In the genomic region with DNA sequence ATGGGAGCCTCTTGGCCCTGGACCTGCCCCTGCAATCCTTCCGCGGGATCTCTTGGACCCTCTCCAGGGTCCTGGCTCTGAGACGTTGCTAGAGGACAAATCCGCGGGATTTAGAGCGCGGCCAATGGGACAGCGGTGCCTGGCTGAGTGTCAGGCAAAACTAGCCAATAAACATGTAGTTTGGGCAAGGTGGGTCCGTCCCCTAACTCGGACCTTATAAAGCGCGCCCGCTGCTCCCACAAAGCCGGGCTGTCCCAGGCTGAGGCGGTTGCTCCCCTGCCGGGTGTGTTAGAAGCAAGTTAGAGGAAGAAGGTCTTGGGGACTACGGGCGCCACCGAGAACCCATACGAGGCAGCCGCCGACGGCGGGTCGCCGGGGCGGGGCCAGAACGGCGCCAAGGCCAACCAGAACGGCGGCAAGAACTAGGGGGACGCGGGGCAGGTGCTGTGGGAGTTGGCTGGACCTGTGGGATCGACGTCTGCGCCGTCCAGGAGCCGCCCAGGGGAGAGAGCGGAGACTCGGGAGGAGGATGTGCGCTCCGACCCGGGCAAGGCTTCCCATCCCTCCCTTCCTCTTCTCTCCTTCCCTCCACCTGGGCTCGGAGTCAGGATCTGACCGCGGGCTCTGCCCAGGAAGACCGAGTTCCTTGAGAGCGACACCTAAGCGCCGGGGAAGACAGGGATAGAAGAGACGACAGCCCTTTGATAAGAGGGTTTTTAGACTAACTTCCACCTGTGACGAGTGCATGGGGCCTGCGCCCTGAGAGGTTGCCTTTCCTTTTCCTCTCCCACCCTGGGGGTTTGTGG, we compare ENCODE assay signal across 1 cellular context.
TF ChIP-seq lines count a peak whose summit lies in the region.

No MANE protein-coding gene starts in this region.

TF ChIP-seq in HepG2, 621 proteins besides CTCF, POLR2A, EP300 and RAD21 (continued from another document and continues in another):
- TF ChIP-seq, protein P1, sequence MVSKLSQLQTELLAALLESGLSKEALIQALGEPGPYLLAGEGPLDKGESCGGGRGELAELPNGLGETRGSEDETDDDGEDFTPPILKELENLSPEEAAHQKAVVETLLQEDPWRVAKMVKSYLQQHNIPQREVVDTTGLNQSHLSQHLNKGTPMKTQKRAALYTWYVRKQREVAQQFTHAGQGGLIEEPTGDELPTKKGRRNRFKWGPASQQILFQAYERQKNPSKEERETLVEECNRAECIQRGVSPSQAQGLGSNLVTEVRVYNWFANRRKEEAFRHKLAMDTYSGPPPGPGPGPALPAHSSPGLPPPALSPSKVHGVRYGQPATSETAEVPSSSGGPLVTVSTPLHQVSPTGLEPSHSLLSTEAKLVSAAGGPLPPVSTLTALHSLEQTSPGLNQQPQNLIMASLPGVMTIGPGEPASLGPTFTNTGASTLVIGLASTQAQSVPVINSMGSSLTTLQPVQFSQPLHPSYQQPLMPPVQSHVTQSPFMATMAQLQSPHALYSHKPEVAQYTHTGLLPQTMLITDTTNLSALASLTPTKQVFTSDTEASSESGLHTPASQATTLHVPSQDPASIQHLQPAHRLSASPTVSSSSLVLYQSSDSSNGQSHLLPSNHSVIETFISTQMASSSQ (IDR thresholded peaks at IDR 0.05; ENCODE audit: low read depth), result no peak
- TF ChIP-seq, protein P1 (CRISPR knock-in tag; IDR thresholded peaks at IDR 0.05; ENCODE audit: borderline replicate concordance), result peak; percentile 39; the same call in 1 of the 2 replicates
- TF ChIP-seq NFRKB (IDR thresholded peaks at IDR 0.05) (no peak), HNRNPL (IDR thresholded peaks at IDR 0.05; ENCODE audit: low read depth, low read length) (peak; percentile 65; the same call in 1 of the 2 replicates), ZBTB7B (CRISPR knock-in tag; IDR thresholded peaks at IDR 0.05) (peak; percentile 91), ZSCAN22 (CRISPR knock-in tag; IDR thresholded peaks at IDR 0.05) (no peak), ZNF644 (CRISPR knock-in tag; IDR thresholded peaks at IDR 0.05; ENCODE audit: low read depth) (no peak), ZNF569 (CRISPR knock-in tag; IDR thresholded peaks at IDR 0.05; ENCODE audit: borderline replicate concordance) (no peak), RBFOX2 (IDR thresholded peaks at IDR 0.05; ENCODE audit: low read depth, low read length) (peak; percentile 90), NKX3-1 (CRISPR knock-in tag; IDR thresholded peaks at IDR 0.05) (0 out of 2 replicates have a peak, but pooled peaks have one; percentile 51), ZSCAN25 (CRISPR knock-in tag; IDR thresholded peaks at IDR 0.05) (peak; percentile 75; the same call in 1 of the 2 replicates), ARNT (IDR thresholded peaks at IDR 0.05) (no peak), HNRNPLL (IDR thresholded peaks at IDR 0.05; ENCODE audit: low read depth, low read length, poor library complexity, severe bottlenecking) (peak; percentile 74), CCAR2 (optimal IDR thresholded peaks at IDR 0.05; ENCODE audit: low read depth, low read length) (no peak), PHF5A (CRISPR knock-in tag; IDR thresholded peaks at IDR 0.05; ENCODE audit: low read depth, unreplicated experiment) (peak; percentile 39), HDAC1 (CRISPR knock-in tag; IDR thresholded peaks at IDR 0.05) (peak; percentile 84), ZNF543 (CRISPR knock-in tag; IDR thresholded peaks at IDR 0.05) (peak; percentile 86), NFATC3 (CRISPR knock-in tag; IDR thresholded peaks at IDR 0.05) (peak; percentile 85; the same call in 1 of the 2 replicates), ZNF746 (CRISPR knock-in tag; IDR thresholded peaks at IDR 0.05) (peak; percentile 56; the same call in 1 of the 2 replicates), REL (CRISPR knock-in tag; conservative IDR thresholded peaks at IDR 0.05) (no peak), HDAC2 (CRISPR knock-in tag; IDR thresholded peaks at IDR 0.05) (peak; percentile 51), ZNF530 (CRISPR knock-in tag; IDR thresholded peaks at IDR 0.05; ENCODE audit: low read depth) (no peak), ZNF776 (CRISPR knock-in tag; IDR thresholded peaks at IDR 0.05) (peak; percentile 86), ZNF343 (CRISPR knock-in tag; IDR thresholded peaks at IDR 0.05) (peak; percentile 67; the same call in 1 of the 2 replicates), GATAD1 (CRISPR knock-in tag; IDR thresholded peaks at IDR 0.05) (peak; percentile 74)
- TF ChIP-seq, protein P2, sequence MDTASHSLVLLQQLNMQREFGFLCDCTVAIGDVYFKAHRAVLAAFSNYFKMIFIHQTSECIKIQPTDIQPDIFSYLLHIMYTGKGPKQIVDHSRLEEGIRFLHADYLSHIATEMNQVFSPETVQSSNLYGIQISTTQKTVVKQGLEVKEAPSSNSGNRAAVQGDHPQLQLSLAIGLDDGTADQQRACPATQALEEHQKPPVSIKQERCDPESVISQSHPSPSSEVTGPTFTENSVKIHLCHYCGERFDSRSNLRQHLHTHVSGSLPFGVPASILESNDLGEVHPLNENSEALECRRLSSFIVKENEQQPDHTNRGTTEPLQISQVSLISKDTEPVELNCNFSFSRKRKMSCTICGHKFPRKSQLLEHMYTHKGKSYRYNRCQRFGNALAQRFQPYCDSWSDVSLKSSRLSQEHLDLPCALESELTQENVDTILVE (CRISPR knock-in tag; IDR thresholded peaks at IDR 0.05), result peak; percentile 29; the same call in 1 of the 2 replicates
- TF ChIP-seq, protein P3, sequence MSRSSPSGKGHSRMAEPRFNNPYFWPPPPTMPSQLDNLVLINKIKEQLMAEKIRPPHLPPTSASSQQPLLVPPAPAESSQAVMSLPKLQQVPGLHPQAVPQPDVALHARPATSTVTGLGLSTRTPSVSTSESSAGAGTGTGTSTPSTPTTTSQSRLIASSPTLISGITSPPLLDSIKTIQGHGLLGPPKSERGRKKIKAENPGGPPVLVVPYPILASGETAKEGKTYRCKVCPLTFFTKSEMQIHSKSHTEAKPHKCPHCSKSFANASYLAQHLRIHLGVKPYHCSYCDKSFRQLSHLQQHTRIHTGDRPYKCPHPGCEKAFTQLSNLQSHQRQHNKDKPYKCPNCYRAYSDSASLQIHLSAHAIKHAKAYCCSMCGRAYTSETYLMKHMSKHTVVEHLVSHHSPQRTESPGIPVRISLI (CRISPR knock-in tag; IDR thresholded peaks at IDR 0.05; ENCODE audit: borderline replicate concordance), result no peak; the same call in 1 of the 2 replicates
- TF ChIP-seq, protein P4, sequence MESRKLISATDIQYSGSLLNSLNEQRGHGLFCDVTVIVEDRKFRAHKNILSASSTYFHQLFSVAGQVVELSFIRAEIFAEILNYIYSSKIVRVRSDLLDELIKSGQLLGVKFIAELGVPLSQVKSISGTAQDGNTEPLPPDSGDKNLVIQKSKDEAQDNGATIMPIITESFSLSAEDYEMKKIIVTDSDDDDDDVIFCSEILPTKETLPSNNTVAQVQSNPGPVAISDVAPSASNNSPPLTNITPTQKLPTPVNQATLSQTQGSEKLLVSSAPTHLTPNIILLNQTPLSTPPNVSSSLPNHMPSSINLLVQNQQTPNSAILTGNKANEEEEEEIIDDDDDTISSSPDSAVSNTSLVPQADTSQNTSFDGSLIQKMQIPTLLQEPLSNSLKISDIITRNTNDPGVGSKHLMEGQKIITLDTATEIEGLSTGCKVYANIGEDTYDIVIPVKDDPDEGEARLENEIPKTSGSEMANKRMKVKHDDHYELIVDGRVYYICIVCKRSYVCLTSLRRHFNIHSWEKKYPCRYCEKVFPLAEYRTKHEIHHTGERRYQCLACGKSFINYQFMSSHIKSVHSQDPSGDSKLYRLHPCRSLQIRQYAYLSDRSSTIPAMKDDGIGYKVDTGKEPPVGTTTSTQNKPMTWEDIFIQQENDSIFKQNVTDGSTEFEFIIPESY (CRISPR knock-in tag; IDR thresholded peaks at IDR 0.05), result 0 out of 2 replicates have a peak, but pooled peaks have one; percentile 2
- TF ChIP-seq, protein P5, sequence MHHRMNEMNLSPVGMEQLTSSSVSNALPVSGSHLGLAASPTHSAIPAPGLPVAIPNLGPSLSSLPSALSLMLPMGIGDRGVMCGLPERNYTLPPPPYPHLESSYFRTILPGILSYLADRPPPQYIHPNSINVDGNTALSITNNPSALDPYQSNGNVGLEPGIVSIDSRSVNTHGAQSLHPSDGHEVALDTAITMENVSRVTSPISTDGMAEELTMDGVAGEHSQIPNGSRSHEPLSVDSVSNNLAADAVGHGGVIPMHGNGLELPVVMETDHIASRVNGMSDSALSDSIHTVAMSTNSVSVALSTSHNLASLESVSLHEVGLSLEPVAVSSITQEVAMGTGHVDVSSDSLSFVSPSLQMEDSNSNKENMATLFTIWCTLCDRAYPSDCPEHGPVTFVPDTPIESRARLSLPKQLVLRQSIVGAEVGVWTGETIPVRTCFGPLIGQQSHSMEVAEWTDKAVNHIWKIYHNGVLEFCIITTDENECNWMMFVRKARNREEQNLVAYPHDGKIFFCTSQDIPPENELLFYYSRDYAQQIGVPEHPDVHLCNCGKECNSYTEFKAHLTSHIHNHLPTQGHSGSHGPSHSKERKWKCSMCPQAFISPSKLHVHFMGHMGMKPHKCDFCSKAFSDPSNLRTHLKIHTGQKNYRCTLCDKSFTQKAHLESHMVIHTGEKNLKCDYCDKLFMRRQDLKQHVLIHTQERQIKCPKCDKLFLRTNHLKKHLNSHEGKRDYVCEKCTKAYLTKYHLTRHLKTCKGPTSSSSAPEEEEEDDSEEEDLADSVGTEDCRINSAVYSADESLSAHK (CRISPR knock-in tag; IDR thresholded peaks at IDR 0.05; ENCODE audit: borderline replicate concordance), result no peak
- TF ChIP-seq, protein P6, sequence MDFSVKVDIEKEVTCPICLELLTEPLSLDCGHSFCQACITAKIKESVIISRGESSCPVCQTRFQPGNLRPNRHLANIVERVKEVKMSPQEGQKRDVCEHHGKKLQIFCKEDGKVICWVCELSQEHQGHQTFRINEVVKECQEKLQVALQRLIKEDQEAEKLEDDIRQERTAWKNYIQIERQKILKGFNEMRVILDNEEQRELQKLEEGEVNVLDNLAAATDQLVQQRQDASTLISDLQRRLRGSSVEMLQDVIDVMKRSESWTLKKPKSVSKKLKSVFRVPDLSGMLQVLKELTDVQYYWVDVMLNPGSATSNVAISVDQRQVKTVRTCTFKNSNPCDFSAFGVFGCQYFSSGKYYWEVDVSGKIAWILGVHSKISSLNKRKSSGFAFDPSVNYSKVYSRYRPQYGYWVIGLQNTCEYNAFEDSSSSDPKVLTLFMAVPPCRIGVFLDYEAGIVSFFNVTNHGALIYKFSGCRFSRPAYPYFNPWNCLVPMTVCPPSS (IDR thresholded peaks at IDR 0.05), result no peak
- TF ChIP-seq, protein P7, sequence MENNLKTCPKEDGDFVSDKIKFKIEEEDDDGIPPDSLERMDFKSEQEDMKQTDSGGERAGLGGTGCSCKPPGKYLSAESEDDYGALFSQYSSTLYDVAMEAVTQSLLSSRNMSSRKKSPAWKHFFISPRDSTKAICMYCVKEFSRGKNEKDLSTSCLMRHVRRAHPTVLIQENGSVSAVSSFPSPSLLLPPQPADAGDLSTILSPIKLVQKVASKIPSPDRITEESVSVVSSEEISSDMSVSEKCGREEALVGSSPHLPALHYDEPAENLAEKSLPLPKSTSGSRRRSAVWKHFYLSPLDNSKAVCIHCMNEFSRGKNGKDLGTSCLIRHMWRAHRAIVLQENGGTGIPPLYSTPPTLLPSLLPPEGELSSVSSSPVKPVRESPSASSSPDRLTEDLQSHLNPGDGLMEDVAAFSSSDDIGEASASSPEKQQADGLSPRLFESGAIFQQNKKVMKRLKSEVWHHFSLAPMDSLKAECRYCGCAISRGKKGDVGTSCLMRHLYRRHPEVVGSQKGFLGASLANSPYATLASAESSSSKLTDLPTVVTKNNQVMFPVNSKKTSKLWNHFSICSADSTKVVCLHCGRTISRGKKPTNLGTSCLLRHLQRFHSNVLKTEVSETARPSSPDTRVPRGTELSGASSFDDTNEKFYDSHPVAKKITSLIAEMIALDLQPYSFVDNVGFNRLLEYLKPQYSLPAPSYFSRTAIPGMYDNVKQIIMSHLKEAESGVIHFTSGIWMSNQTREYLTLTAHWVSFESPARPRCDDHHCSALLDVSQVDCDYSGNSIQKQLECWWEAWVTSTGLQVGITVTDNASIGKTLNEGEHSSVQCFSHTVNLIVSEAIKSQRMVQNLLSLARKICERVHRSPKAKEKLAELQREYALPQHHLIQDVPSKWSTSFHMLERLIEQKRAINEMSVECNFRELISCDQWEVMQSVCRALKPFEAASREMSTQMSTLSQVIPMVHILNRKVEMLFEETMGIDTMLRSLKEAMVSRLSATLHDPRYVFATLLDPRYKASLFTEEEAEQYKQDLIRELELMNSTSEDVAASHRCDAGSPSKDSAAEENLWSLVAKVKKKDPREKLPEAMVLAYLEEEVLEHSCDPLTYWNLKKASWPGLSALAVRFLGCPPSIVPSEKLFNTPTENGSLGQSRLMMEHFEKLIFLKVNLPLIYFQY (CRISPR knock-in tag; IDR thresholded peaks at IDR 0.05; ENCODE audit: borderline replicate concordance), result peak; percentile 37; the same call in 1 of the 2 replicates
- TF ChIP-seq, protein P8, sequence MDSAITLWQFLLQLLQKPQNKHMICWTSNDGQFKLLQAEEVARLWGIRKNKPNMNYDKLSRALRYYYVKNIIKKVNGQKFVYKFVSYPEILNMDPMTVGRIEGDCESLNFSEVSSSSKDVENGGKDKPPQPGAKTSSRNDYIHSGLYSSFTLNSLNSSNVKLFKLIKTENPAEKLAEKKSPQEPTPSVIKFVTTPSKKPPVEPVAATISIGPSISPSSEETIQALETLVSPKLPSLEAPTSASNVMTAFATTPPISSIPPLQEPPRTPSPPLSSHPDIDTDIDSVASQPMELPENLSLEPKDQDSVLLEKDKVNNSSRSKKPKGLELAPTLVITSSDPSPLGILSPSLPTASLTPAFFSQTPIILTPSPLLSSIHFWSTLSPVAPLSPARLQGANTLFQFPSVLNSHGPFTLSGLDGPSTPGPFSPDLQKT (CRISPR knock-in tag; IDR thresholded peaks at IDR 0.05; ENCODE audit: borderline replicate concordance), result peak; percentile 20; the same call in 1 of the 2 replicates
